ENCODE assay signal across 8 cellular contexts in genomic region chr1:36306902-36307456, GRCh38. TPM values are rescaled to one million over a fixed set of nuclear protein-coding genes. Genes with fewer than 3 reads are reported as not detected.
A peak's percentile ranks its signal among the peaks of the same experiment; 100 is the strongest.
DNase-seq lines count a peak whose midpoint lies in the region; ATAC-seq lines count a peak whose summit lies in the region.

No MANE protein-coding gene starts in this region.

- ATAC-seq in HG03457 (IDR thresholded peaks at IDR 0.05; ENCODE audit: unreplicated experiment) = peak; percentile 80

- H3K27ac ChIP-seq in BLaER1 = no peak overlapping the region

- H3K9me3 ChIP-seq in BLaER1 = no peaks in the 10 kb centered on the region

- H3K4me3 ChIP-seq in BLaER1 = peak overlapping the region; percentile 79

- no peaks in the 10 kb centered on the region for H3K27me3 ChIP-seq in BLaER1

- H4K20me1 ChIP-seq in BLaER1 = peaks cover 39% of the 10 kb centered on the region

- CTCF ChIA-PET in activated CD4-positive, alpha-beta memory T cell treated with anti-CD3 and anti-CD28 coated beads, Interleukin-2, amount 10 ng/mL, durations not matched to agents 7 days and 5 days (lab: Charles Lee) = interaction anchor here (0.8 to 1.9 kb wide), 16 partner anchors 8 to 207 kb away, joined by 3 to 10 read pairs (median 4); partner anchors contain the start of genes EVA1B, THRAP3 and TRAPPC3

- peak overlapping the region; percentile 76 for H3K9ac ChIP-seq in BLaER1

- POLR2A ChIA-PET in activated CD4-positive, alpha-beta memory T cell treated with anti-CD3 and anti-CD28 coated beads, Interleukin-2, amount 10 ng/mL, durations not matched to agents 7 days and 5 days (lab: Charles Lee) = interaction anchor here (0.6 to 4.4 kb wide), 11 partner anchors 16 to 212 kb away, joined by 3 to 32 read pairs (median 3); partner anchors contain the start of genes EVA1B, MRPS15, OSCP1 and THRAP3

- DNase-seq in GM19240 (ENCODE audit: insufficient read length, low spot score) (peak; percentile 97), NCI-H69 (lab: John Stamatoyannopoulos, UW) (peak; percentile 92), medulla oblongata (ENCODE audit: extremely low spot score) (peak; percentile 92)
- DNase-seq in activated CD4-positive, alpha-beta memory T cell treated with anti-CD3 and anti-CD28 coated beads, Interleukin-2, amount 10 ng/mL, durations not matched to agents 7 days and 5 days = peak; percentile 93
- DNase-seq in effector CD4-positive, alpha-beta T cell = peak; percentile 89
- peak; percentile 84 to 90 (median 84) for DNase-seq in stimulated activated CD4-positive, alpha-beta T cell treated with anti-CD3 and anti-CD28 coated beads, TNF-alpha, amount 100 ng/mL, for 48 hours (ENCODE audit: low read depth in 3 of 3)

- peaks cover 31% of the 10 kb centered on the region for H3K4me1 ChIP-seq in BLaER1

- H3K27ac Mint-ChIP-seq in activated CD4-positive, alpha-beta memory T cell treated with anti-CD3 and anti-CD28 coated beads, Interleukin-2, amount 10 ng/mL, durations not matched to agents 7 days and 5 days = peak overlapping the region; percentile 81

- peak overlapping the region; percentile 96 for H3K4me2 ChIP-seq in BLaER1

- no peaks in the 10 kb centered on the region for H3K9me3 Mint-ChIP-seq in activated CD4-positive, alpha-beta memory T cell treated with anti-CD3 and anti-CD28 coated beads, Interleukin-2, amount 10 ng/mL, durations not matched to agents 7 days and 5 days

- H3K36me3 ChIP-seq in BLaER1 = peaks cover 30% of the 10 kb centered on the region

- peak overlapping the region; percentile 89 for H3K4me3 Mint-ChIP-seq in activated CD4-positive, alpha-beta memory T cell treated with anti-CD3 and anti-CD28 coated beads, Interleukin-2, amount 10 ng/mL, durations not matched to agents 7 days and 5 days

- no peaks in the 10 kb centered on the region for H3K27me3 Mint-ChIP-seq in activated CD4-positive, alpha-beta memory T cell treated with anti-CD3 and anti-CD28 coated beads, Interleukin-2, amount 10 ng/mL, durations not matched to agents 7 days and 5 days

- peaks cover 40% of the 10 kb centered on the region for H3K4me1 Mint-ChIP-seq in activated CD4-positive, alpha-beta memory T cell treated with anti-CD3 and anti-CD28 coated beads, Interleukin-2, amount 10 ng/mL, durations not matched to agents 7 days and 5 days

- peaks cover 44% of the 10 kb centered on the region for H3K36me3 Mint-ChIP-seq in activated CD4-positive, alpha-beta memory T cell treated with anti-CD3 and anti-CD28 coated beads, Interleukin-2, amount 10 ng/mL, durations not matched to agents 7 days and 5 days (ENCODE audit: low read depth)

RNA-seq across cellular contexts. Expression of gene SH3D21, which starts 0.8 kb away (rescaled TPM):
- 10 to 100 TPM; 18.9 to 19.3 TPM for total RNA-seq in activated CD4-positive, alpha-beta memory T cell treated with anti-CD3 and anti-CD28 coated beads, Interleukin-2, amount 10 ng/mL, durations not matched to agents 7 days and 5 days

RNA-seq across cellular contexts. Expression of gene EVA1B, which starts 16.5 kb away (rescaled TPM):
- 10 to 100 TPM; 25.5 to 28.7 TPM for total RNA-seq in activated CD4-positive, alpha-beta memory T cell treated with anti-CD3 and anti-CD28 coated beads, Interleukin-2, amount 10 ng/mL, durations not matched to agents 7 days and 5 days
